ENCODE assay signal across 13 cellular contexts in the genomic region with DNA sequence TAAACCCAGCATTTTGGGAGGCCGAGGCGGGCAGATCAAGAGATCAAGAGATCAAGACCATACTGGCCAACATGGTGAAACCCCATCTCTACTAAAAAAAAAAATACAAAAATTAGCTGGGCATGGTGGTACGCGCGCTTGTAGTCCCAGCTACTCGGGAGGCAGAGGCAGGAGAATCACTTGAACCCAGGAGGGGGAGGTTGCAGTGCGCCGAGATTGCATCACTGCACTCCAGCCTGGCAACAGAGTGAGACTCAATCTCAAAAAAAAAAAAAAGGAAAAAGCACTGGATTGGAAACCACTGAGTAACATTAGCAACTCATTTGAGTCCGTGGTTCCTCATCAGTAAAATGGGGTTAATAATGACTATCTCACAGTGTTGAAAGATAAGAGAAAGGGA. TPM values are rescaled to one million over a fixed set of nuclear protein-coding genes. Genes with fewer than 3 reads are reported as not detected.
"Had no signal": no experiment of that assay in that cellular context is flagged by ENCODE, and none has a peak within 500 bp of the region (broad histone marks: within the 10 kb centered on the region; RNA-seq: fewer than 3 reads in every experiment).

No MANE protein-coding gene starts in this region.

RNA-seq across cellular contexts. Expression of a gene that starts 49.4 kb away (rescaled TPM):
- total RNA-seq: naive thymus-derived CD8-positive, alpha-beta T cell; natural killer cell treated with Interleukin-12 subunit alpha and Interleukin-12 subunit beta and Interleukin-15 and Interleukin-18, amount 100 ng/mL, for 72 hours; neural crest cell; omental fat pad; osteocyte; posterior vena cava; pulmonary artery endothelial cell; right atrium auricular region; sciatic nerve; smooth muscle cell; transverse colon; upper lobe of right lung; urinary bladder had no signal
- polyA plus RNA-seq: naive thymus-derived CD8-positive, alpha-beta T cell; smooth muscle cell had no signal
